ENCODE assay signal across 8 cellular contexts in the genomic region with DNA sequence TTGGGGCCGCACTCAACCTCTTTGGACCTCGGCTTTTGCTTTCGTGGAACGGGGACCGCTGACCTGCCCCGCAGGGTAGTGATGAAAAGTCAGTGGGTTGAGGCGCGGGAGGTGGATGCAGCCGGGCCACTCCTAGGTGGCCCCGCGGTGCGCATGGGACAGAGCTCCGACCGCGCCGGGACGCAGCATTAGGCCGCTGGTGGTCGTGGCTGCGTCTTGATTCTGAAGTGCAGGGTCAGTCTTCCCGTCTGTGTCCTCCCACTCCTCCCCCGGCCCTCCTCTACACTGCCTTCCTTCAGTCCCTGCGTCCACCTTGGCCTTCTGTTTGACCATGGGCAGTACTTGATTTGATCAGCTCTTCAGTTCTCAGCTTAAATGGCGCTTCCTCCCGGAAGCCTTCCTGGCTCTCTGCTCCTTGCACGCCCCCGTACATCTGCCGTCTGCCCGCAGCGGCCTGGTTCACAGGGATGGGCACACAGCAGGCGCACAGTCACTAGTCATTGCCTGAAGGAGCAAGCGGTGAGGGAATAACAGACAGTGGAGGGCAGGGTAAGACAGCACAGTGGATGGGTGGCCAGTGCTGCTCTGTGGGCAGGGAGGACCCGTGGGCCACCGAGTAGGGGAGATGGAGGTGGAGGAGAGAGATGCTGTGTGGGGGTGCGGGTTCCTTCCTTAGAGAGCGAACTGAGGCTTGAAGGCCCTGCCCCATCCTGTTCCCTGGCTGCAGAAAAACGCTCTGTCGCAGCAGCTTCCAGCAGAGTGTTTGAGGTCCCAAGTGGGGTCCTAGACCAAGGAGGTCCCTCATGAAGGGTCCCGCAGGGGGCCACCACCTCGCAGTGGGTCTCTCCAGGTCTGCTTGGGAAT.
DNase-seq lines count a peak whose midpoint lies in the region; ATAC-seq and TF ChIP-seq lines count a peak whose summit lies in the region.

No MANE protein-coding gene starts in this region.

- peak; percentile 4 for DNase-seq in NCI-H526 treated with DMSO at 0.1 percent for 48 hours (lab: John Stamatoyannopoulos, UW)
- DNase-seq in adipocyte (ENCODE audit: low read depth) = peak; percentile 28
- DNase-seq in cortex of kidney (lab: John Stamatoyannopoulos, UW) = no peak
- DNase-seq in GM10248 (ENCODE audit: extremely low spot score) = no peak

- peaks cover 4% of the 10 kb centered on the region for H3K36me3 ChIP-seq in adipocyte (ENCODE audit: control insufficient read depth, insufficient read depth, low read length, severe bottlenecking)
- H3K36me3 ChIP-seq in iPS-15b (ENCODE audit: control insufficient read depth, insufficient read depth, low read length) = no peaks in the 10 kb centered on the region

- no peak for ATAC-seq in HG02840 (IDR thresholded peaks at IDR 0.05; ENCODE audit: low FRiP score, unreplicated experiment)

- peaks cover 11% of the 10 kb centered on the region for H3K4me1 ChIP-seq in adipocyte (ENCODE audit: control insufficient read depth, insufficient read depth, low read length)
- peaks cover 3% of the 10 kb centered on the region for H3K4me1 ChIP-seq in iPS-15b (ENCODE audit: control insufficient read depth, insufficient read depth, low read length)

- H3K9ac ChIP-seq in adipocyte (ENCODE audit: low read length) = peak overlapping the region; percentile 87
- H3K9ac ChIP-seq in iPS-15b (ENCODE audit: low read depth, low read length) = peak overlapping the region; percentile 70

- H3K27ac ChIP-seq in skin epidermis = peak overlapping the region; percentile 45 to 89 (median 79)

- H3K27me3 ChIP-seq in adipocyte (replicated peaks; ENCODE audit: control insufficient read depth, insufficient read depth, low read length) (no peaks in the 10 kb centered on the region), iPS-15b (ENCODE audit: control insufficient read depth, insufficient read depth, low read length) (peaks cover 2% of the 10 kb centered on the region)

- H3K4me3 ChIP-seq in GM12875 (ENCODE audit: low read depth, low read length) (peak overlapping the region; percentile 74), adipocyte (ENCODE audit: low read length) (peak overlapping the region; percentile 88), iPS-15b (ENCODE audit: low read depth, low read length) (peak overlapping the region; percentile 97), skin epidermis (peak overlapping the region; percentile 56 to 79 (median 60))

- H3K9me3 ChIP-seq in adipocyte (ENCODE audit: control insufficient read depth, low read length) = no peaks in the 10 kb centered on the region
- H3K9me3 ChIP-seq in iPS-15b (ENCODE audit: control insufficient read depth, insufficient read depth, low read length) = no peaks in the 10 kb centered on the region

- POLR2A ChIA-PET in GM10248 (lab: Yijun Ruan, JAX) = interaction anchor here (0.5 to 1.4 kb wide), 4 partner anchors 10 to 206 kb away, joined by 3 to 11 read pairs (median 6); no protein-coding TSS in a partner anchor

- TF ChIP-seq CTCF in GM12875 (IDR thresholded peaks at IDR 0.05; ENCODE audit: borderline replicate concordance, insufficient read depth, low read depth, low read length) (no peak), GM10248 (IDR thresholded peaks at IDR 0.05; ENCODE audit: control extremely low read depth, extremely low read depth, low read depth, missing control alignments) (no peak)

- CTCF ChIA-PET in GM10248 (lab: Yijun Ruan, JAX) = interaction anchor here (0.8 kb wide), 1 partner anchor 16 kb away, joined by 3 read pairs; no protein-coding TSS in a partner anchor

Comparison
In these comparisons a context has a peak if more than half of its experiments do, and no peak if none do; other contexts are left out.
1. DNase-seq: peak in NCI-H526 treated with DMSO at 0.1 percent for 48 hours (single experiment) and adipocyte (single experiment); none in cortex of kidney (single experiment) and GM10248 (single experiment).
2. Peak in every context shown above with its lines, with median percentiles within 50 percentile points of each other: H3K4me3 ChIP-seq.